Comparison of ENCODE assay signal across 12 cellular contexts in the genomic region with DNA sequence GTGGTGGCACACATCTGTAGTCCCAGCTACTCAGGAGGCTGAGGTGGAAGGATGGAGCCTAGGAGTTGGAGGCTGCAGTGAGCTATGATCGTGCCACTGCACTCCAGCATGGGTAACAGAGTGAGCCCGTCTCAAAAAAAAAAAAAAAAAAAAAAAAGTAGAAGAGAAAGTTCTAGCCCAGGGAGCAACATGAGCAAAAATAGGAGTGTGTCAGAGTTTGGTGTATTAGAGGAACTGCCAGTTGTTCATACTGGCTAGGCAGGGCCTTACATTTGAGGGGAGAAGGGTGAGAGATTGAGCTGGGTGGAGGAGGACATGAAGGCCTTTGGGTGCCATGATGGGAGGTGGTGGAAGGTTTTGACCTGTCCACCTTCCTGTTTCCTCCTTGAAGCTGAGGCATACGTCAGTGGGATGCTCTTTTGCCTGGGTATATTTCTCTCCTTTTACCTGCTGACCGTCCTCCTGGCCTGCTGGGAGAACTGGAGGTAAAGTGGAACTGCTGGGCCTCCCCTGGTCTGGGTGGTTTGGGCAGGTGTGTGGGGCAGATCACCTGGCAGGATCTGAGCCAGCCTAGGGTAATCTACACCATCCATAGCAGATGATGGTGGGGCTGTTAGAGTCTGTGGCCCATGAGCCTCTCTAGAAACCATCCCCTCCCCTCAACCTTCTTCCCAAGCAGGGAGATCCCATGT. TPM values are rescaled to one million over a fixed set of nuclear protein-coding genes. Genes with fewer than 3 reads are reported as not detected.
DNase-seq lines count a peak whose midpoint lies in the region; ATAC-seq and TF ChIP-seq lines count a peak whose summit lies in the region.
"Had no signal": no experiment of that assay in that cellular context is flagged by ENCODE, and none has a peak within 500 bp of the region (broad histone marks: within the 10 kb centered on the region; RNA-seq: fewer than 3 reads in every experiment).

No MANE protein-coding gene starts in this region.

- H3K27me3 Mint-ChIP-seq in activated CD8-positive, alpha-beta T cell treated with anti-CD3 and anti-CD28 coated beads, Interleukin-2, amount 10 ng/mL, durations not matched to agents 7 days and 5 days (ENCODE audit: low read depth): no peaks in the 10 kb centered on the region
- no peaks in the 10 kb centered on the region for H3K27me3 Mint-ChIP-seq in activated CD8-positive, alpha-beta T cell treated with anti-CD3 and anti-CD28 coated beads for 36 hours
- H3K27me3 Mint-ChIP-seq: activated CD4-positive, alpha-beta T cell treated with anti-CD3 and anti-CD28 coated beads, Interleukin-2, amount 10 ng/mL, durations not matched to agents 24 days and 14 days had no signal

- TF ChIP-seq EP300 in gastroesophageal sphincter (IDR thresholded peaks at IDR 0.05): no peak

- CTCF ChIA-PET in activated CD8-positive, alpha-beta T cell treated with anti-CD3 and anti-CD28 coated beads, Interleukin-2, amount 10 ng/mL, durations not matched to agents 7 days and 5 days (lab: Charles Lee): interaction anchor here (1.2 to 1.4 kb wide), 2 partner anchors 34 to 41 kb away, joined by 3 to 5 read pairs; no protein-coding TSS in a partner anchor
- CTCF ChIA-PET in activated CD8-positive, alpha-beta T cell treated with anti-CD3 and anti-CD28 coated beads for 36 hours (lab: Charles Lee): interaction anchor here (1.1 kb wide), 1 partner anchor 39 kb away, joined by 3 read pairs; no protein-coding TSS in a partner anchor

- no peak for TF ChIP-seq CTCF in activated CD8-positive, alpha-beta T cell treated with anti-CD3 and anti-CD28 coated beads for 36 hours (IDR thresholded peaks at IDR 0.05)
- TF ChIP-seq CTCF in coronary artery (IDR thresholded peaks at IDR 0.05) (no peak), spleen (IDR thresholded peaks at IDR 0.05 in 8 of 11, conservative IDR thresholded peaks at IDR 0.05 in 3 of 11) (peak in 1 of 11 experiments; percentile 4), gastroesophageal sphincter (IDR thresholded peaks at IDR 0.05) (no peak)

- H3K36me3 Mint-ChIP-seq in activated CD8-positive, alpha-beta T cell treated with anti-CD3 and anti-CD28 coated beads, Interleukin-2, amount 10 ng/mL, durations not matched to agents 7 days and 5 days (ENCODE audit: low read depth): peaks cover 2% of the 10 kb centered on the region
- H3K36me3 Mint-ChIP-seq in activated CD8-positive, alpha-beta T cell treated with anti-CD3 and anti-CD28 coated beads for 36 hours (ENCODE audit: low read depth): no peaks in the 10 kb centered on the region

- H3K4me3 ChIP-seq in coronary artery (no peak overlapping the region), spleen (no peak overlapping the region), gastroesophageal sphincter (no peak overlapping the region)
- H3K4me3 ChIP-seq: A549 had no signal

- peak overlapping the region in 1 of 2 donors; percentile 63 for H3K27ac ChIP-seq in coronary artery
- H3K27ac ChIP-seq in spleen: peak overlapping the region; percentile 40 to 88 (median 76)
- peak overlapping the region in 1 of 4 donors; percentile 31 for H3K27ac ChIP-seq in gastroesophageal sphincter
- H3K27ac ChIP-seq: A549 had no signal

- ATAC-seq in activated CD8-positive, alpha-beta T cell treated with anti-CD3 and anti-CD28 coated beads, Interleukin-2, amount 10 ng/mL, durations not matched to agents 7 days and 5 days: no peak
- ATAC-seq in activated CD8-positive, alpha-beta T cell treated with anti-CD3 and anti-CD28 coated beads for 36 hours: no peak
- no peak for ATAC-seq in gastroesophageal sphincter
- ATAC-seq: A549 had no signal

- H3K27me3 ChIP-seq in spleen (replicated peaks in 1 of 7): no peaks in the 10 kb centered on the region
- no peaks in the 10 kb centered on the region for H3K27me3 ChIP-seq in gastroesophageal sphincter

- no peak for TF ChIP-seq POLR2A in spleen (IDR thresholded peaks at IDR 0.05)
- no peak for TF ChIP-seq POLR2A in gastroesophageal sphincter (IDR thresholded peaks at IDR 0.05)

- peaks cover 4% of the 10 kb centered on the region for H3K4me1 Mint-ChIP-seq in activated CD8-positive, alpha-beta T cell treated with anti-CD3 and anti-CD28 coated beads, Interleukin-2, amount 10 ng/mL, durations not matched to agents 7 days and 5 days (ENCODE audit: low read depth)
- H3K4me1 Mint-ChIP-seq in activated CD8-positive, alpha-beta T cell treated with anti-CD3 and anti-CD28 coated beads for 36 hours (ENCODE audit: low read depth): peaks cover 3% of the 10 kb centered on the region

- no peaks in the 10 kb centered on the region for H3K9me3 ChIP-seq in spleen
- H3K9me3 ChIP-seq in gastroesophageal sphincter: no peaks in the 10 kb centered on the region
- H3K9me3 ChIP-seq: A549 had no signal

- H3K4me3 Mint-ChIP-seq in activated CD8-positive, alpha-beta T cell treated with anti-CD3 and anti-CD28 coated beads, Interleukin-2, amount 10 ng/mL, durations not matched to agents 7 days and 5 days: no peak overlapping the region
- H3K4me3 Mint-ChIP-seq in activated CD8-positive, alpha-beta T cell treated with anti-CD3 and anti-CD28 coated beads for 36 hours: no peak overlapping the region
- H3K4me3 Mint-ChIP-seq: activated CD4-positive, alpha-beta T cell treated with anti-CD3 and anti-CD28 coated beads, Interleukin-2, amount 10 ng/mL, durations not matched to agents 24 days and 14 days had no signal

- H3K36me3 ChIP-seq in spleen: peaks cover 0 to 93% (median 51%) of the 10 kb centered on the region in 6 donors
- H3K36me3 ChIP-seq in gastroesophageal sphincter: peaks cover 0 to 93% of the 10 kb centered on the region in 2 donors

- H3K4me1 ChIP-seq in spleen (peaks cover 6 to 80% (median 46%) of the 10 kb centered on the region in 6 donors), gastroesophageal sphincter (peaks cover 0 to 35% (median 7%) of the 10 kb centered on the region in 3 donors)

- peak overlapping the region; percentile 10 for H3K27ac Mint-ChIP-seq in activated CD8-positive, alpha-beta T cell treated with anti-CD3 and anti-CD28 coated beads, Interleukin-2, amount 10 ng/mL, durations not matched to agents 7 days and 5 days
- H3K27ac Mint-ChIP-seq in activated CD8-positive, alpha-beta T cell treated with anti-CD3 and anti-CD28 coated beads for 36 hours: no peak overlapping the region
- H3K27ac Mint-ChIP-seq: activated CD4-positive, alpha-beta T cell treated with anti-CD3 and anti-CD28 coated beads, Interleukin-2, amount 10 ng/mL, durations not matched to agents 24 days and 14 days had no signal

- no peak for DNase-seq in activated CD8-positive, alpha-beta T cell treated with anti-CD3 and anti-CD28 coated beads, Interleukin-2, amount 10 ng/mL, durations not matched to agents 7 days and 5 days
- no peak for DNase-seq in activated CD8-positive, alpha-beta T cell treated with anti-CD3 and anti-CD28 coated beads for 36 hours
- DNase-seq in MV-4-11 (lab: John Stamatoyannopoulos, UW): peak; percentile 88
- peak; percentile 31 for DNase-seq in coronary artery (ENCODE audit: low spot score)
- DNase-seq in spleen: peak; percentile 77
- DNase-seq in GM19240 (ENCODE audit: insufficient read length, low spot score): no peak
- DNase-seq in stimulated activated CD8-positive, alpha-beta memory T cell treated with anti-CD3 and anti-CD28 coated beads, Interleukin-4, amount 100 ng/mL, for 48 hours: no peak
- DNase-seq: activated CD4-positive, alpha-beta T cell treated with anti-CD3 and anti-CD28 coated beads, Interleukin-2, amount 10 ng/mL, durations not matched to agents 24 days and 14 days; EL; NCI-H2171 treated with DMSO at 0.1 percent for 48 hours had no signal

- intact Hi-C loops in activated CD8-positive, alpha-beta T cell treated with anti-CD3 and anti-CD28 coated beads for 36 hours (cut with micrococcal nuclease): no loop called here
- intact Hi-C loops in spleen (cut with DNase I; ENCODE audit: low total_unique reads): no loop called here

- 44 to 75% (median 63%) methylated on average over 4 of the region's 4 CpGs for WGBS in spleen, 5 donors
- WGBS in gastroesophageal sphincter (ENCODE audit: low coverage in 1 of 2), 2 donors: 70 to 90% methylated on average over 2 to 3 of the region's 4 CpGs

- POLR2A ChIA-PET in activated CD8-positive, alpha-beta T cell treated with anti-CD3 and anti-CD28 coated beads, Interleukin-2, amount 10 ng/mL, durations not matched to agents 7 days and 5 days (lab: Charles Lee): interaction anchor here (0.7 kb wide), 1 partner anchor 11 kb away, joined by 3 read pairs; no protein-coding TSS in a partner anchor
- POLR2A ChIA-PET in activated CD8-positive, alpha-beta T cell treated with anti-CD3 and anti-CD28 coated beads for 36 hours (lab: Charles Lee): no interaction called here

- no peaks in the 10 kb centered on the region for H3K9me3 Mint-ChIP-seq in activated CD8-positive, alpha-beta T cell treated with anti-CD3 and anti-CD28 coated beads, Interleukin-2, amount 10 ng/mL, durations not matched to agents 7 days and 5 days (ENCODE audit: insufficient read depth)
- no peaks in the 10 kb centered on the region for H3K9me3 Mint-ChIP-seq in activated CD8-positive, alpha-beta T cell treated with anti-CD3 and anti-CD28 coated beads for 36 hours
- H3K9me3 Mint-ChIP-seq: activated CD4-positive, alpha-beta T cell treated with anti-CD3 and anti-CD28 coated beads, Interleukin-2, amount 10 ng/mL, durations not matched to agents 24 days and 14 days had no signal

RNA-seq across cellular contexts. Expression of a gene that starts 7.3 kb away (rescaled TPM):
- total RNA-seq in activated CD8-positive, alpha-beta T cell treated with anti-CD3 and anti-CD28 coated beads, Interleukin-2, amount 10 ng/mL, durations not matched to agents 7 days and 5 days: 10 to 100 TPM; 20.2 to 23.6 TPM
- 10 to 100 TPM; 16.6 to 17.3 TPM for total RNA-seq in activated CD8-positive, alpha-beta T cell treated with anti-CD3 and anti-CD28 coated beads for 36 hours
- total RNA-seq in spleen: 10 to 100 TPM; 40.3 to 83.8 (median 58.3) TPM
- polyA plus RNA-seq in spleen: 10 to 100 TPM; 21.3 to 36.0 (median 24.0) TPM
- total RNA-seq in gastroesophageal sphincter: 10 to 100 TPM; 15.3 to 50.1 (median 33.6) TPM

RNA-seq across cellular contexts. Expression of a gene that starts 13.3 kb away (rescaled TPM):
- 1 to 10 TPM; 2.4 to 2.6 TPM for total RNA-seq in activated CD8-positive, alpha-beta T cell treated with anti-CD3 and anti-CD28 coated beads, Interleukin-2, amount 10 ng/mL, durations not matched to agents 7 days and 5 days
- total RNA-seq in activated CD8-positive, alpha-beta T cell treated with anti-CD3 and anti-CD28 coated beads for 36 hours: 1 to 10 TPM; 2.0 to 2.5 TPM
- total RNA-seq in spleen: 1,000 to 10,000 TPM in 1 of 7 donors, 100 to 1,000 TPM in 6; 117 to 1,088 (median 328) TPM
- polyA plus RNA-seq in spleen: 100 to 1,000 TPM; 247 to 807 (median 469) TPM
- total RNA-seq in gastroesophageal sphincter: over 10,000 TPM; 10,394 to 14,194 (median 13,050) TPM

RNA-seq across cellular contexts. Expression of a gene that starts 41.8 kb away (rescaled TPM):
- total RNA-seq in activated CD8-positive, alpha-beta T cell treated with anti-CD3 and anti-CD28 coated beads, Interleukin-2, amount 10 ng/mL, durations not matched to agents 7 days and 5 days: 10 to 100 TPM; 56.5 to 60.0 TPM
- 10 to 100 TPM; 50.0 to 50.2 TPM for total RNA-seq in activated CD8-positive, alpha-beta T cell treated with anti-CD3 and anti-CD28 coated beads for 36 hours
- total RNA-seq in spleen: 10 to 100 TPM; 58.6 to 80.4 (median 67.2) TPM
- polyA plus RNA-seq in spleen: 10 to 100 TPM; 14.3 to 28.3 (median 16.2) TPM
- total RNA-seq in gastroesophageal sphincter: 10 to 100 TPM; 50.3 to 82.3 (median 63.2) TPM

RNA-seq across cellular contexts. Expression of a gene that starts 46.0 kb away (rescaled TPM):
- 100 to 1,000 TPM; 160 to 161 TPM for total RNA-seq in activated CD8-positive, alpha-beta T cell treated with anti-CD3 and anti-CD28 coated beads, Interleukin-2, amount 10 ng/mL, durations not matched to agents 7 days and 5 days
- total RNA-seq in activated CD8-positive, alpha-beta T cell treated with anti-CD3 and anti-CD28 coated beads for 36 hours: 100 to 1,000 TPM in 1 of 2 experiments, 10 to 100 TPM in 1; 98.8 to 107 TPM
- total RNA-seq in spleen: 100 to 1,000 TPM in 5 of 7 donors, 10 to 100 TPM in 2; 92.6 to 152 (median 117) TPM
- 10 to 100 TPM; 27.3 to 53.4 (median 52.3) TPM for polyA plus RNA-seq in spleen
- 10 to 100 TPM; 28.9 to 40.5 (median 35.3) TPM for total RNA-seq in gastroesophageal sphincter

RNA-seq across cellular contexts. Expression of a gene that starts 46.6 kb away (rescaled TPM):
- 10 to 100 TPM; 19.5 to 21.2 TPM for total RNA-seq in activated CD8-positive, alpha-beta T cell treated with anti-CD3 and anti-CD28 coated beads, Interleukin-2, amount 10 ng/mL, durations not matched to agents 7 days and 5 days
- total RNA-seq in activated CD8-positive, alpha-beta T cell treated with anti-CD3 and anti-CD28 coated beads for 36 hours: 10 to 100 TPM; 14.7 to 18.3 TPM
- total RNA-seq in spleen (10 to 100 TPM; 13.1 to 29.6 (median 20.9) TPM), gastroesophageal sphincter (10 to 100 TPM; 14.8 to 21.2 (median 17.4) TPM)
- polyA plus RNA-seq in spleen: 1 to 10 TPM; 5.6 to 9.9 (median 6.7) TPM

Comparison
In these comparisons a context has a peak if more than half of its experiments do, and no peak if none do; other contexts are left out.
1. DNase-seq: peak in MV-4-11 (single experiment), coronary artery (single experiment) and spleen (single experiment); none in activated CD8-positive, alpha-beta T cell treated with anti-CD3 and anti-CD28 coated beads, Interleukin-2, amount 10 ng/mL, durations not matched to agents 7 days and 5 days (single experiment), activated CD8-positive, alpha-beta T cell treated with anti-CD3 and anti-CD28 coated beads for 36 hours (single experiment), GM19240 (single experiment) and stimulated activated CD8-positive, alpha-beta memory T cell treated with anti-CD3 and anti-CD28 coated beads, Interleukin-4, amount 100 ng/mL, for 48 hours (single experiment).
2. RNA of a gene that starts 13.3 kb away (total RNA-seq): 10,394 to 14,194 TPM in gastroesophageal sphincter and 117 to 1,088 TPM in spleen; 2.4 to 2.6 TPM in activated CD8-positive, alpha-beta T cell treated with anti-CD3 and anti-CD28 coated beads, Interleukin-2, amount 10 ng/mL, durations not matched to agents 7 days and 5 days and 2.0 to 2.5 TPM in activated CD8-positive, alpha-beta T cell treated with anti-CD3 and anti-CD28 coated beads for 36 hours; every median in the first group is over 10 times any median in the second.